In genomic region chr3:32946973-32947372, GRCh38 we compare ENCODE assay signal across 13 cellular contexts.
DNase-seq lines count a peak whose midpoint lies in the region; ATAC-seq, FAIRE-seq and TF ChIP-seq lines count a peak whose summit lies in the region.
"Had no signal": no experiment of that assay in that cellular context is flagged by ENCODE, and none has a peak within 500 bp of the region (broad histone marks: within the 10 kb centered on the region; RNA-seq: fewer than 3 reads in every experiment).

No MANE protein-coding gene starts in this region.

- H3K4me1 ChIP-seq in HEK293 (ENCODE audit: control insufficient read depth, insufficient read depth, low read length) (no peaks in the 10 kb centered on the region), OCI-LY3 (ENCODE audit: low read length) (peaks cover 32% of the 10 kb centered on the region), parathyroid adenoma (peaks cover 18% of the 10 kb centered on the region)
- H3K4me1 ChIP-seq: A549, BE2C, HAP-1 had no signal

- TF ChIP-seq CTCF in HEK293 (tag by site-specific recombination; IDR thresholded peaks at IDR 0.05): no peak
- no peak for TF ChIP-seq CTCF in OCI-LY3 (IDR thresholded peaks at IDR 0.05; ENCODE audit: low read depth, low read length)
- TF ChIP-seq CTCF in parathyroid adenoma (IDR thresholded peaks at IDR 0.05): no peak

- H3K27ac ChIP-seq in HEK293 (ENCODE audit: extremely low read depth, low read depth, low read length) (no peak overlapping the region), OCI-LY3 (ENCODE audit: low read length) (peak overlapping the region; percentile 59), parathyroid adenoma (peak overlapping the region; percentile 36)
- H3K27ac ChIP-seq: A549; BLaER1 treated with 17β-estradiol and CSF1 and Interleukin-3, amounts not matched to agents 10 nM and 100 nM had no signal

- H2AFZ ChIP-seq in OCI-LY3 (ENCODE audit: low read depth, low read length) (peak overlapping the region; percentile 94), parathyroid adenoma (peak overlapping the region; percentile 76)
- H2AFZ ChIP-seq: GM23338 had no signal

- H3K9me3 ChIP-seq in HEK293 (ENCODE audit: control insufficient read depth, insufficient read depth, low read depth, low read length): no peaks in the 10 kb centered on the region
- no peaks in the 10 kb centered on the region for H3K9me3 ChIP-seq in OCI-LY3 (ENCODE audit: insufficient read depth, low read length)
- no peaks in the 10 kb centered on the region for H3K9me3 ChIP-seq in parathyroid adenoma (ENCODE audit: control insufficient read depth, low read length)
- H3K9me3 ChIP-seq: A549; BE2C; BLaER1 treated with 17β-estradiol and CSF1 and Interleukin-3, amounts not matched to agents 10 nM and 100 nM; HAP-1 had no signal

- no peak for ATAC-seq in GM21367 (IDR thresholded peaks at IDR 0.05; ENCODE audit: unreplicated experiment)

- no peaks in the 10 kb centered on the region for H3K36me3 ChIP-seq in HEK293 (ENCODE audit: control insufficient read depth in 2 of 2, insufficient read depth in 1 of 2, low read length in 2 of 2)
- no peaks in the 10 kb centered on the region for H3K36me3 ChIP-seq in OCI-LY3 (replicated peaks; ENCODE audit: low read depth, low read length)
- H3K36me3 ChIP-seq in parathyroid adenoma (ENCODE audit: control insufficient read depth, insufficient read depth, low read length): no peaks in the 10 kb centered on the region
- H3K36me3 ChIP-seq: BE2C; BLaER1 treated with 17β-estradiol and CSF1 and Interleukin-3, amounts not matched to agents 10 nM and 100 nM; HAP-1 had no signal

- H3K27me3 ChIP-seq in OCI-LY3 (ENCODE audit: low read depth, low read length) (no peaks in the 10 kb centered on the region), parathyroid adenoma (ENCODE audit: control insufficient read depth, insufficient read depth, low read length) (no peaks in the 10 kb centered on the region)
- H3K27me3 ChIP-seq: BE2C; BLaER1 treated with 17β-estradiol and CSF1 and Interleukin-3, amounts not matched to agents 10 nM and 100 nM had no signal

- H3K4me3 ChIP-seq in HEK293 (ENCODE audit: low read depth, low read length) (no peak overlapping the region), OCI-LY3 (ENCODE audit: low read length) (no peak overlapping the region), parathyroid adenoma (ENCODE audit: low read depth, low read length) (no peak overlapping the region)
- H3K4me3 ChIP-seq: A549; BLaER1 treated with 17β-estradiol and CSF1 and Interleukin-3, amounts not matched to agents 10 nM and 100 nM; GM23338; HAP-1 had no signal

- FAIRE-seq in G401.6 (lab: Jason Lieb, UNC): peak; percentile 47
- FAIRE-seq: A549 had no signal

- H4K20me1 ChIP-seq in OCI-LY3 (ENCODE audit: insufficient read depth, low read length): no peaks in the 10 kb centered on the region
- H4K20me1 ChIP-seq: BLaER1 treated with 17β-estradiol and CSF1 and Interleukin-3, amounts not matched to agents 10 nM and 100 nM had no signal

- peak overlapping the region; percentile 57; the same call in 1 of the 2 replicates for H3K4me2 ChIP-seq in OCI-LY3 (ENCODE audit: low read length)
- no peak overlapping the region for H3K4me2 ChIP-seq in parathyroid adenoma (ENCODE audit: low read length)
- H3K4me2 ChIP-seq: A549; BLaER1 treated with 17β-estradiol and CSF1 and Interleukin-3, amounts not matched to agents 10 nM and 100 nM; GM23338 had no signal

- CTCF ChIA-PET in HEK293 (lab: Yijun Ruan, JAX): interaction anchor here (0.7 to 5.4 kb wide), 10 partner anchors 14 to 840 kb away, joined by 3 to 60 read pairs (median 4); no protein-coding TSS in a partner anchor

- POLR2A ChIA-PET in HEK293 (lab: Yijun Ruan, JAX): no interaction called here

- no peaks in the 10 kb centered on the region for H3K79me2 ChIP-seq in OCI-LY3 (ENCODE audit: low read length)
- H3K79me2 ChIP-seq in parathyroid adenoma: no peaks in the 10 kb centered on the region

- H3K9ac ChIP-seq in OCI-LY3 (ENCODE audit: low read length): no peak overlapping the region
- H3K9ac ChIP-seq in parathyroid adenoma: no peak overlapping the region
- H3K9ac ChIP-seq: BLaER1 treated with 17β-estradiol and CSF1 and Interleukin-3, amounts not matched to agents 10 nM and 100 nM had no signal

- no peak for DNase-seq in NCI-H146 treated with DMSO at 0.1 percent for 48 hours (lab: John Stamatoyannopoulos, UW; ENCODE audit: unreplicated experiment)
- DNase-seq in erythroblast (lab: John Stamatoyannopoulos, UW): no peak
- DNase-seq: 8988T had no signal

- no peak for TF ChIP-seq POLR2A in erythroblast (IDR thresholded peaks at IDR 0.05; ENCODE audit: low read length)

TF ChIP-seq in HEK293, 187 proteins besides CTCF, POLR2A, EP300 and RAD21:
- TF ChIP-seq ZNF133 (tag by site-specific recombination; IDR thresholded peaks at IDR 0.05): peak; percentile 92
- no peak for TF ChIP-seq ZNF76 (tag by site-specific recombination; IDR thresholded peaks at IDR 0.05; ENCODE audit: borderline replicate concordance, low read depth)
